In genomic region chr12:1977109-1977508, GRCh38 we compare ENCODE assay signal across 37 cellular contexts. TPM values are rescaled to one million over a fixed set of nuclear protein-coding genes. Genes with fewer than 3 reads are reported as not detected.
DNase-seq lines count a peak whose midpoint lies in the region; ATAC-seq and TF ChIP-seq lines count a peak whose summit lies in the region.
"Had no signal": no experiment of that assay in that cellular context is flagged by ENCODE, and none has a peak within 500 bp of the region (broad histone marks: within the 10 kb centered on the region; RNA-seq: fewer than 3 reads in every experiment).

No MANE protein-coding gene starts in this region.

- intact Hi-C loops in left ventricle myocardium superior (cut with micrococcal nuclease) (no loop called here), tibial artery (cut with DNase I; ENCODE audit: low total_unique reads) (no loop called here)

- H3K4me3 Mint-ChIP-seq in nephron progenitor cell: no peak overlapping the region
- H3K4me3 Mint-ChIP-seq: activated CD8-positive, alpha-beta T cell treated with anti-CD3 and anti-CD28 coated beads, Interleukin-2, amount 10 ng/mL, durations not matched to agents 7 days and 5 days; activated T-helper 17 cell treated with anti-CD3 and anti-CD28 coated beads, Interleukin-2, amount 50 U/mL, for 72 hours; CD8-positive, alpha-beta T cell; neural crest cell; stimulated activated naive CD8-positive, alpha-beta T cell treated with anti-CD3 and anti-CD28 coated beads, Interleukin-15, amount 100 ng/mL, for 72 hours had no signal

- peaks cover 0 to 71% (median 30%) of the 10 kb centered on the region in 4 donors for H3K4me1 ChIP-seq in tibial artery
- H3K4me1 ChIP-seq: colonic mucosa, Peyer's patch had no signal

- no peaks in the 10 kb centered on the region for H3K9me3 ChIP-seq in tibial artery
- H3K9me3 ChIP-seq: BE2C, colonic mucosa, ovary, Peyer's patch had no signal

- H3K4me1 Mint-ChIP-seq in nephron progenitor cell: peaks cover 29% of the 10 kb centered on the region
- H3K4me1 Mint-ChIP-seq: activated T-helper 17 cell treated with anti-CD3 and anti-CD28 coated beads, Interleukin-2, amount 50 U/mL, for 72 hours; stimulated activated naive CD8-positive, alpha-beta T cell treated with anti-CD3 and anti-CD28 coated beads, Interleukin-15, amount 100 ng/mL, for 72 hours had no signal

- H3K36me3 Mint-ChIP-seq in nephron progenitor cell (ENCODE audit: low read depth): peaks cover 29% of the 10 kb centered on the region

- no peaks in the 10 kb centered on the region for H3K9me3 Mint-ChIP-seq in nephron progenitor cell
- H3K9me3 Mint-ChIP-seq: activated T-helper 17 cell treated with anti-CD3 and anti-CD28 coated beads, Interleukin-2, amount 50 U/mL, for 72 hours; CD8-positive, alpha-beta T cell; neural crest cell; stimulated activated naive CD8-positive, alpha-beta T cell treated with anti-CD3 and anti-CD28 coated beads, Interleukin-15, amount 100 ng/mL, for 72 hours had no signal

- no peaks in the 10 kb centered on the region for H3K27me3 ChIP-seq in tibial artery
- H3K27me3 ChIP-seq: BE2C, colonic mucosa, ovary, Peyer's patch had no signal

- peak; percentile 8 for ATAC-seq in left ventricle myocardium superior
- ATAC-seq: activated CD8-positive, alpha-beta T cell treated with anti-CD3 and anti-CD28 coated beads, Interleukin-2, amount 10 ng/mL, durations not matched to agents 7 days and 5 days; CD8-positive, alpha-beta T cell; stimulated activated naive CD8-positive, alpha-beta T cell treated with anti-CD3 and anti-CD28 coated beads, Interleukin-15, amount 100 ng/mL, for 72 hours had no signal

- no peaks in the 10 kb centered on the region for H3K36me3 ChIP-seq in tibial artery
- H3K36me3 ChIP-seq: BE2C, colonic mucosa, ovary, Peyer's patch had no signal

- H3K27ac Mint-ChIP-seq in nephron progenitor cell: peak overlapping the region; percentile 21
- H3K27ac Mint-ChIP-seq: activated CD8-positive, alpha-beta T cell treated with anti-CD3 and anti-CD28 coated beads, Interleukin-2, amount 10 ng/mL, durations not matched to agents 7 days and 5 days; activated T-helper 17 cell treated with anti-CD3 and anti-CD28 coated beads, Interleukin-2, amount 50 U/mL, for 72 hours; CD8-positive, alpha-beta T cell; stimulated activated naive CD8-positive, alpha-beta T cell treated with anti-CD3 and anti-CD28 coated beads, Interleukin-15, amount 100 ng/mL, for 72 hours had no signal

- no peak for TF ChIP-seq CTCF in nephron progenitor cell (IDR thresholded peaks at IDR 0.05)
- TF ChIP-seq CTCF in tibial artery (IDR thresholded peaks at IDR 0.05): no peak

- peak overlapping the region; percentile 87 to 88 for H3K27ac ChIP-seq in tibial artery
- H3K27ac ChIP-seq: colonic mucosa, epithelial cell of prostate, HL-60, ovary, VCaP had no signal

- no peaks in the 10 kb centered on the region for H3K27me3 Mint-ChIP-seq in nephron progenitor cell (ENCODE audit: low read depth, poor library complexity)
- H3K27me3 Mint-ChIP-seq: activated T-helper 17 cell treated with anti-CD3 and anti-CD28 coated beads, Interleukin-2, amount 50 U/mL, for 72 hours; stimulated activated naive CD8-positive, alpha-beta T cell treated with anti-CD3 and anti-CD28 coated beads, Interleukin-15, amount 100 ng/mL, for 72 hours had no signal

- DNase-seq in amniotic epithelial cell (ENCODE audit: low read depth) (peak; percentile 27), left ventricle myocardium superior (no peak), nephron progenitor cell (no peak), tibial artery (no peak), NOMO-1 treated with dmso at 0.1 percent for 144 hours (lab: John Stamatoyannopoulos, UW; ENCODE audit: unreplicated experiment) (no peak), NCI-H1417 treated with DMSO at 0.1 percent for 48 hours (lab: John Stamatoyannopoulos, UW) (no peak), activated T-cell treated with anti-CD3 and anti-CD28 coated beads for 4 hours (no peak)
- DNase-seq in stimulated activated CD4-positive, alpha-beta T cell treated with anti-CD3 and anti-CD28 coated beads, Interleukin-2, amount 100 ng/mL, for 24 hours: no peak
- DNase-seq: activated CD4-positive, alpha-beta T cell treated with anti-CD3 and anti-CD28 coated beads for 4 hours; activated CD8-positive, alpha-beta T cell treated with anti-CD3 and anti-CD28 coated beads, Interleukin-2, amount 10 ng/mL, durations not matched to agents 7 days and 5 days; activated naive CD4-positive, alpha-beta T cell treated with anti-CD3 and anti-CD28 coated beads, Interleukin-2, amount 50 U/mL, for 16 hours; BE2C; CD8-positive, alpha-beta T cell; colonic mucosa; effector CD8-positive, alpha-beta T cell; H7; Karpas-422; NCI-H1436 treated with DMSO at 0.1 percent for 48 hours; NCI-H2081 treated with DMSO at 0.1 percent for 48 hours; NCI-H2227 treated with DMSO at 0.1 percent for 48 hours; NCI-H526 treated with DMSO at 0.1 percent for 48 hours; ovary; Peyer's patch; retina; SIG-M5; stimulated activated CD4-positive, alpha-beta T cell treated with anti-CD3 and anti-CD28 coated beads, Interleukin-2, amount 100 ng/mL, for 48 hours; stimulated activated naive CD8-positive, alpha-beta T cell treated with anti-CD3 and anti-CD28 coated beads, Interleukin-15, amount 100 ng/mL, for 72 hours; SW 1271; T1000; trophoblast cell had no signal

- no peak overlapping the region for H3K4me3 ChIP-seq in tibial artery
- H3K4me3 ChIP-seq: colonic mucosa, ovary, Peyer's patch had no signal

RNA-seq across cellular contexts. Expression of gene DCP1B, which starts 27.1 kb away (rescaled TPM):
- total RNA-seq in left ventricle myocardium superior: 1.7 TPM

RNA-seq across cellular contexts. Expression of gene CACNA2D4, which starts 58.7 kb away (rescaled TPM):
- total RNA-seq in left ventricle myocardium superior: 1.0 TPM
- total RNA-seq: bronchial epithelial cell, lung microvascular endothelial cell had no signal
